Comparison of ENCODE assay signal across 8 cellular contexts in genomic region chr14:96762650-96763049, GRCh38. TPM values are rescaled to one million over a fixed set of nuclear protein-coding genes. Genes with fewer than 3 reads are reported as not detected.
DNase-seq lines count a peak whose midpoint lies in the region; ATAC-seq, FAIRE-seq and TF ChIP-seq lines count a peak whose summit lies in the region.

No MANE protein-coding gene starts in this region.

- H3K27me3 ChIP-seq in BLaER1 (no peaks in the 10 kb centered on the region), endothelial cell of umbilical vein (ENCODE audit: control insufficient read depth in 2 of 2, insufficient read depth in 2 of 2, low read length in 2 of 2) (no peaks in the 10 kb centered on the region), neural cell (ENCODE audit: insufficient read depth, low read depth, low read length) (no peaks in the 10 kb centered on the region)

- H3K4me3 ChIP-seq in BLaER1 (peak overlapping the region; percentile 34; the same call in 1 of the 2 replicates), endothelial cell of umbilical vein (replicated peaks in 1 of 3; ENCODE audit: insufficient read depth in 1 of 3, low read depth in 1 of 3, low read length in 3 of 3) (no peak overlapping the region), neural cell (ENCODE audit: low read length) (peak overlapping the region; percentile 31)

- H3K9me2 ChIP-seq in neural cell (ENCODE audit: insufficient read depth, low read length): no peaks in the 10 kb centered on the region

- CTCF ChIA-PET in endothelial cell of umbilical vein (lab: Charles Lee): interaction anchor here (1.3 to 3.6 kb wide), 3 partner anchors 14 to 34 kb away, joined by 4 to 18 read pairs (median 5); partner anchors contain the start of gene VRK1

- POLR2A ChIA-PET in endothelial cell of umbilical vein (lab: Charles Lee): no interaction called here

- no peak for TF ChIP-seq CTCF in endothelial cell of umbilical vein (IDR thresholded peaks at IDR 0.05; ENCODE audit: extremely low read depth in 1 of 2, insufficient read depth in 1 of 2, low read depth in 1 of 2, low read length in 2 of 2)
- no peak for TF ChIP-seq CTCF in neural cell (IDR thresholded peaks at IDR 0.05; ENCODE audit: poor library complexity, severe bottlenecking)

- H3K4me1 ChIP-seq in BLaER1: no peaks in the 10 kb centered on the region
- peaks cover 2% of the 10 kb centered on the region for H3K4me1 ChIP-seq in endothelial cell of umbilical vein (ENCODE audit: control insufficient read depth, extremely low read depth, insufficient read depth, low read length)

- intact Hi-C loops in endothelial cell of umbilical vein (cut with micrococcal nuclease): no loop called here

- DNase-seq in M059J (ENCODE audit: low read depth): peak; percentile 46
- DNase-seq in SIG-M5 treated with dmso at 0.1 percent for 504 hours (lab: John Stamatoyannopoulos, UW; ENCODE audit: unreplicated experiment): peak; percentile 89
- peak; percentile 77 for DNase-seq in endothelial cell of umbilical vein (ENCODE audit: low read depth, low spot score)
- DNase-seq in middle frontal gyrus (ENCODE audit: extremely low spot score, low spot score): no peak

- BruUV-seq in endothelial cell of umbilical vein (replicated peaks; lab: Mats Ljungman, UMichigan): no TSS peak

- H3F3A ChIP-seq in neural cell (ENCODE audit: insufficient read depth, low read length, poor library complexity, severe bottlenecking): no peaks in the 10 kb centered on the region

- peak; percentile 42 for FAIRE-seq in endothelial cell of umbilical vein (lab: Jason Lieb, UNC)

- H3K36me3 ChIP-seq in BLaER1 (no peaks in the 10 kb centered on the region), endothelial cell of umbilical vein (ENCODE audit: control insufficient read depth in 2 of 2, extremely low read depth in 1 of 2, insufficient read depth in 2 of 2, low read length in 2 of 2) (no peaks in the 10 kb centered on the region), neural cell (ENCODE audit: insufficient read depth, low read length) (no peaks in the 10 kb centered on the region)

- no peaks in the 10 kb centered on the region for H3K9me3 ChIP-seq in BLaER1
- no peaks in the 10 kb centered on the region for H3K9me3 ChIP-seq in endothelial cell of umbilical vein (replicated peaks; ENCODE audit: control insufficient read depth, insufficient read depth, low read length)
- no peaks in the 10 kb centered on the region for H3K9me3 ChIP-seq in neural cell (ENCODE audit: low read length)

- H3K9ac ChIP-seq in BLaER1 (no peak overlapping the region), endothelial cell of umbilical vein (replicated peaks; ENCODE audit: extremely low read depth, insufficient read depth, low read length) (no peak overlapping the region), neural cell (ENCODE audit: low read length) (no peak overlapping the region)

- dilution Hi-C loops in endothelial cell of umbilical vein (cut with MboI; ENCODE audit: extremely low pct_ligation_motif_present, low sequenced_read_pairs): no loop called here

- H3K79me2 ChIP-seq in endothelial cell of umbilical vein (ENCODE audit: control insufficient read depth, insufficient read depth, low read length) (no peaks in the 10 kb centered on the region), neural cell (replicated peaks; ENCODE audit: insufficient read depth, low read length) (no peaks in the 10 kb centered on the region)

- no peaks in the 10 kb centered on the region for H4K20me1 ChIP-seq in BLaER1
- H4K20me1 ChIP-seq in endothelial cell of umbilical vein (replicated peaks; ENCODE audit: control insufficient read depth, extremely low read depth, insufficient read depth, low read length): no peaks in the 10 kb centered on the region
- no peaks in the 10 kb centered on the region for H4K20me1 ChIP-seq in neural cell (ENCODE audit: insufficient read depth)

- H2AFZ ChIP-seq in endothelial cell of umbilical vein (ENCODE audit: low read depth, low read length) (peak overlapping the region; percentile 68), neural cell (ENCODE audit: low read depth, low read length) (peak overlapping the region; percentile 15)

- no peak for TF ChIP-seq POLR2A in endothelial cell of umbilical vein (IDR thresholded peaks at IDR 0.05; ENCODE audit: low read depth, low read length)

- TF ChIP-seq EP300 in neural cell (conservative IDR thresholded peaks at IDR 0.05; ENCODE audit: poor library complexity, severe bottlenecking): no peak

- H3K27ac ChIP-seq in BLaER1 (no peak overlapping the region), endothelial cell of umbilical vein (ENCODE audit: insufficient read depth, low read depth, low read length) (no peak overlapping the region), neural cell (ENCODE audit: low read length) (no peak overlapping the region)

- ATAC-seq in GM18498 (IDR thresholded peaks at IDR 0.05; ENCODE audit: unreplicated experiment): peak; percentile 97
- ATAC-seq in HG02623 (IDR thresholded peaks at IDR 0.05; ENCODE audit: unreplicated experiment): peak; percentile 82

- H3K4me2 ChIP-seq in BLaER1: peak overlapping the region; percentile 39; the same call in 1 of the 2 replicates
- H3K4me2 ChIP-seq in endothelial cell of umbilical vein (ENCODE audit: insufficient read depth, low read length): peak overlapping the region; percentile 17
- no peak overlapping the region for H3K4me2 ChIP-seq in neural cell (ENCODE audit: low read length)

- no peaks in the 10 kb centered on the region for H3K9me1 ChIP-seq in endothelial cell of umbilical vein (replicated peaks; ENCODE audit: control insufficient read depth, extremely low read depth, insufficient read depth, low read length)

- no peak for TF ChIP-seq RAD21 in neural cell (conservative IDR thresholded peaks at IDR 0.05)

TF ChIP-seq in endothelial cell of umbilical vein, 7 proteins besides CTCF, POLR2A, EP300 and RAD21:
- TF ChIP-seq MYC (IDR thresholded peaks at IDR 0.05; ENCODE audit: low read depth, low read length) (no peak), FOS (IDR thresholded peaks at IDR 0.05; ENCODE audit: borderline replicate concordance, insufficient read depth, low read length) (no peak), MAX (IDR thresholded peaks at IDR 0.05; ENCODE audit: insufficient read depth, insufficient read length) (no peak)

TF ChIP-seq in neural cell, 6 proteins besides CTCF, POLR2A, EP300 and RAD21:
- TF ChIP-seq REST (IDR thresholded peaks at IDR 0.05; ENCODE audit: borderline replicate concordance) (no peak), POLR2AphosphoS5 (IDR thresholded peaks at IDR 0.05) (no peak), SMC3 (conservative IDR thresholded peaks at IDR 0.05; ENCODE audit: poor library complexity) (no peak), TAF1 (IDR thresholded peaks at IDR 0.05; ENCODE audit: low read depth) (no peak), EZH2 (IDR thresholded peaks at IDR 0.05; ENCODE audit: borderline replicate concordance, insufficient read depth, low read length, poor library complexity, severe bottlenecking) (no peak), MXI1 (conservative IDR thresholded peaks at IDR 0.05; ENCODE audit: poor library complexity, severe bottlenecking) (no peak)
TF ChIP-seq in neural cell: peak in this region for 0.

RNA-seq across cellular contexts. Expression of gene VRK1, which starts 34.5 kb away (rescaled TPM):
- total RNA-seq in M059J (2014; rRNA removed; shearing (Covaris generic)): 33.9 and 46.9 TPM in 2 replicates
- total RNA-seq in endothelial cell of umbilical vein: 31.7 and 35.1 TPM in 2 replicates
- 4.4 and 7.1 TPM in 2 replicates for polyA plus RNA-seq in endothelial cell of umbilical vein
- 10.8 and 15.8 TPM in 2 replicates for polyA plus RNA-seq in endothelial cell of umbilical vein (2011; cell fraction: cytosol; rRNA removed)
- polyA plus RNA-seq in endothelial cell of umbilical vein (2011; cell fraction: nucleus; rRNA removed): 9.7 and 22.2 TPM in 2 replicates
- 19.3 and 32.5 TPM in 2 replicates for polyA plus RNA-seq in endothelial cell of umbilical vein (2012)
- polyA minus RNA-seq in endothelial cell of umbilical vein: 6.0 and 6.4 TPM in 2 replicates
- polyA minus RNA-seq in endothelial cell of umbilical vein (2011; cell fraction: cytosol; rRNA and poly(A)+ RNA removed): 49.2 TPM
- polyA minus RNA-seq in endothelial cell of umbilical vein (2011; cell fraction: nucleus; rRNA and poly(A)+ RNA removed): 11.7 and 17.1 TPM in 2 replicates
- 65.5 and 86.0 TPM in 2 replicates for polyA plus RNA-seq in neural cell
- polyA minus RNA-seq in neural cell: 151 and 152 TPM in 2 replicates

Comparison
In these comparisons a context has a peak if more than half of its experiments do, and no peak if none do; other contexts are left out.
1. H3K4me3 ChIP-seq: peak in BLaER1 (single experiment) and neural cell (single experiment); none in endothelial cell of umbilical vein (0 of 3).